Comparison of ENCODE assay signal across 17 cellular contexts in the genomic region with DNA sequence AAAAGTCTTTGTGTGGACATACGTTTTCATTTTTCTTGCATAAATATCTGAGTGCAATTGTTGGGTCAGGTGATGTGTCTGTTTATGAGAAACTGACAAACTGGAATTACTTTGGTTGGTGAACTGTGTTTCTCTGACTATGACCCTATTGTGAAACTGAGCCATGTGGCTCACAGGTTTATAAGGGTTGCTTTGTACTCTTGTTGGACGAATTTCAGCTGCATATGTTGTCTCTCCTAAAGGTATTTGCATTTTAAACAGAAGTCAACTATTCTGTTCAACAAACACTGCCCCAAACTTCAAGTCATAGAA. TPM values are rescaled to one million over a fixed set of nuclear protein-coding genes. Genes with fewer than 3 reads are reported as not detected.
DNase-seq lines count a peak whose midpoint lies in the region; ATAC-seq and TF ChIP-seq lines count a peak whose summit lies in the region.
"Had no signal": no experiment of that assay in that cellular context is flagged by ENCODE, and none has a peak within 500 bp of the region (broad histone marks: within the 10 kb centered on the region; RNA-seq: fewer than 3 reads in every experiment).

No MANE protein-coding gene starts in this region.

- H3K27ac ChIP-seq in BLaER1 treated with 17β-estradiol and CSF1 and Interleukin-3, amounts not matched to agents 10 nM and 100 nM = peak overlapping the region in 5 of 11 experiments; percentile 28 to 71 (median 61); a peak in 8 of 22 replicates
- no peak overlapping the region for H3K27ac ChIP-seq in mesenchymal stem cell (ENCODE audit: low read length, poor library complexity, severe bottlenecking)
- H3K27ac ChIP-seq: left lung, suprapubic skin had no signal

- peak overlapping the region in 1 of 2 experiments; percentile 92 for H3K18ac ChIP-seq in mesenchymal stem cell (ENCODE audit: low read depth in 1 of 2, low read length in 2 of 2)

- H3K4me2 ChIP-seq in BLaER1 treated with 17β-estradiol and CSF1 and Interleukin-3, amounts not matched to agents 10 nM and 100 nM = peak overlapping the region; percentile 29 to 80 (median 76); a peak in 20 of 22 replicates
- H3K4me2 ChIP-seq in mesenchymal stem cell (ENCODE audit: low read length, poor library complexity, severe bottlenecking) = no peak overlapping the region

- H4K8ac ChIP-seq in mesenchymal stem cell (ENCODE audit: low read length) = no peak overlapping the region

- peaks cover 0 to 10% (median 0%) of the 10 kb centered on the region in 11 experiments; a peak in 1 of 22 replicates for H3K27me3 ChIP-seq in BLaER1 treated with 17β-estradiol and CSF1 and Interleukin-3, amounts not matched to agents 10 nM and 100 nM
- peaks cover 53 to 62% of the 10 kb centered on the region in 2 experiments for H3K27me3 ChIP-seq in mesenchymal stem cell (ENCODE audit: control insufficient read depth in 1 of 2, insufficient read depth in 1 of 2, low read length in 2 of 2)

- H4K91ac ChIP-seq in mesenchymal stem cell (ENCODE audit: low read length) = peak overlapping the region; percentile 23

- peak; percentile 94 to 99 for DNase-seq in NCI-H526 (lab: John Stamatoyannopoulos, UW)
- peak; percentile 76 for DNase-seq in epithelial cell of esophagus (ENCODE audit: low read depth)
- DNase-seq in mesenchymal stem cell = peak; percentile 83
- DNase-seq in stimulated activated CD4-positive, alpha-beta T cell treated with anti-CD3 and anti-CD28 coated beads, Interleukin-12 subunit alpha, Interleukin-12 subunit beta, amount 100 ng/mL, for 4 hours = no peak
- DNase-seq: activated CD4-positive, alpha-beta T cell treated with anti-CD3 and anti-CD28 coated beads, Interleukin-2, amount 50 U/mL, for 1 hour; activated CD8-positive, alpha-beta memory T cell treated with anti-CD3 and anti-CD28 coated beads, Interleukin-2, amount 10 ng/mL, durations not matched to agents 7 days and 5 days; activated naive CD4-positive, alpha-beta T cell treated with anti-CD3 and anti-CD28 coated beads, Interleukin-2, amount 50 U/mL, for 16 hours; left lung; natural killer cell; NCI-H524 treated with DMSO at 0.1 percent for 48 hours; stimulated activated CD4-positive, alpha-beta T cell treated with anti-CD3 and anti-CD28 coated beads, Interleukin-2, amount 100 ng/mL, for 48 hours had no signal

- no peak for ATAC-seq in GM21515 (IDR thresholded peaks at IDR 0.05; ENCODE audit: unreplicated experiment)
- no peak for ATAC-seq in GM18909 (IDR thresholded peaks at IDR 0.05; ENCODE audit: poor library complexity, unreplicated experiment)
- no peak for ATAC-seq in HG02571 (IDR thresholded peaks at IDR 0.05; ENCODE audit: unreplicated experiment)
- ATAC-seq: activated CD8-positive, alpha-beta memory T cell treated with anti-CD3 and anti-CD28 coated beads, Interleukin-2, amount 10 ng/mL, durations not matched to agents 7 days and 5 days; left lung; natural killer cell; stimulated activated effector memory CD8-positive, alpha-beta T cell treated with anti-CD3 and anti-CD28 coated beads, Interleukin-12 subunit alpha, Interleukin-12 subunit beta, amount 100 ng/mL, for 72 hours had no signal

- no peak overlapping the region for H2BK15ac ChIP-seq in mesenchymal stem cell (ENCODE audit: low read depth, poor library complexity, severe bottlenecking)

- no peak overlapping the region for H3K4me3 ChIP-seq in BLaER1 treated with 17β-estradiol and CSF1 and Interleukin-3, amounts not matched to agents 10 nM and 100 nM
- H3K4me3 ChIP-seq in epithelial cell of esophagus (ENCODE audit: low read length) (no peak overlapping the region), mesenchymal stem cell (ENCODE audit: insufficient read depth in 1 of 2, low read depth in 1 of 2, low read length in 2 of 2) (no peak overlapping the region)
- H3K4me3 ChIP-seq: left lung, suprapubic skin had no signal

- TF ChIP-seq CTCF in epithelial cell of esophagus (IDR thresholded peaks at IDR 0.05; ENCODE audit: insufficient read depth, low read depth, low read length, missing control alignments) = no peak

- H3K23ac ChIP-seq in mesenchymal stem cell (ENCODE audit: low read length in 2 of 2) = no peak overlapping the region

- H3K4ac ChIP-seq in mesenchymal stem cell (ENCODE audit: low read depth in 1 of 2, low read length in 2 of 2) = no peak overlapping the region

- no peak overlapping the region for H2BK5ac ChIP-seq in mesenchymal stem cell (ENCODE audit: low read depth, low read length, poor library complexity, severe bottlenecking)

- peak overlapping the region in 1 of 2 experiments; percentile 64 for H2BK12ac ChIP-seq in mesenchymal stem cell (ENCODE audit: low read length in 2 of 2)

- peak overlapping the region in 3 of 11 experiments; percentile 54 to 65 (median 58); a peak in 3 of 22 replicates for H3K9ac ChIP-seq in BLaER1 treated with 17β-estradiol and CSF1 and Interleukin-3, amounts not matched to agents 10 nM and 100 nM
- no peak overlapping the region for H3K9ac ChIP-seq in mesenchymal stem cell (ENCODE audit: low read length)

- H2AFZ ChIP-seq in mesenchymal stem cell (ENCODE audit: low read depth, low read length) = no peak overlapping the region

- no peaks in the 10 kb centered on the region for H3K36me3 ChIP-seq in BLaER1 treated with 17β-estradiol and CSF1 and Interleukin-3, amounts not matched to agents 10 nM and 100 nM
- no peaks in the 10 kb centered on the region for H3K36me3 ChIP-seq in mesenchymal stem cell (ENCODE audit: control insufficient read depth in 1 of 2, insufficient read depth in 2 of 2, low read depth in 1 of 2, low read length in 2 of 2)
- H3K36me3 ChIP-seq: left lung, suprapubic skin had no signal

- no peak overlapping the region for H2BK120ac ChIP-seq in mesenchymal stem cell (ENCODE audit: low read depth, low read length)

- no peaks in the 10 kb centered on the region for H4K20me1 ChIP-seq in BLaER1 treated with 17β-estradiol and CSF1 and Interleukin-3, amounts not matched to agents 10 nM and 100 nM

- H3K9me3 ChIP-seq in BLaER1 treated with 17β-estradiol and CSF1 and Interleukin-3, amounts not matched to agents 10 nM and 100 nM (replicated peaks in 1 of 11) = no peaks in the 10 kb centered on the region
- no peaks in the 10 kb centered on the region for H3K9me3 ChIP-seq in mesenchymal stem cell (ENCODE audit: control insufficient read depth, low read length)
- H3K9me3 ChIP-seq: left lung, suprapubic skin had no signal

- H3K14ac ChIP-seq in mesenchymal stem cell (ENCODE audit: low read length in 2 of 2) = no peak overlapping the region

- WGBS in mesenchymal stem cell = 19% methylated on average over 1 of the region's 2 CpGs

- no peaks in the 10 kb centered on the region for H3K79me1 ChIP-seq in mesenchymal stem cell (replicated peaks; ENCODE audit: low read length, poor library complexity, severe bottlenecking)

- no peak overlapping the region for H2AK5ac ChIP-seq in mesenchymal stem cell (ENCODE audit: low read length, severe bottlenecking)

- H3K4me1 ChIP-seq in BLaER1 treated with 17β-estradiol and CSF1 and Interleukin-3, amounts not matched to agents 10 nM and 100 nM = peaks cover 24 to 60% (median 43%) of the 10 kb centered on the region in 10 experiments
- H3K4me1 ChIP-seq in mesenchymal stem cell (ENCODE audit: control insufficient read depth, insufficient read depth, low read depth, low read length) = no peaks in the 10 kb centered on the region
- H3K4me1 ChIP-seq: left lung, suprapubic skin had no signal

RNA-seq across cellular contexts. Expression of a gene that starts 34.4 kb away (rescaled TPM):
- 0.58 TPM for polyA plus RNA-seq in mesenchymal stem cell (2013, experiment 1 of 2)
- 0.51 TPM for polyA plus RNA-seq in mesenchymal stem cell (2013, experiment 2 of 2)
